8 cellular contexts compared by ENCODE assay signal in genomic region chr11:108593214-108593909, GRCh38. TPM values are rescaled to one million over a fixed set of nuclear protein-coding genes. Genes with fewer than 3 reads are reported as not detected.
DNase-seq lines count a peak whose midpoint lies in the region; ATAC-seq and TF ChIP-seq lines count a peak whose summit lies in the region.

Gene EXPH5, minus strand, starts transcription at chr11:108593768. Its CDS starts 232 bp downstream, at chr11:108593536.

- no peak for TF ChIP-seq CTCF in liver (IDR thresholded peaks at IDR 0.05; ENCODE audit: low read depth, low read length, missing input control)

- H3K27ac Mint-ChIP-seq in activated CD4-positive, alpha-beta memory T cell treated with anti-CD3 and anti-CD28 coated beads for 36 hours: peak within 1 kb of the TSS; percentile 68

- H3K27me3 Mint-ChIP-seq in activated CD4-positive, alpha-beta memory T cell treated with anti-CD3 and anti-CD28 coated beads for 36 hours: peaks cover 11% of the 10 kb centered on the region

- peak within 1 kb of the TSS; percentile 75 to 91 for H3K9ac ChIP-seq in liver (ENCODE audit: low read depth in 1 of 2, low read length in 2 of 2)

- peaks cover 0 to 15% (median 3%) of the 10 kb centered on the region in 4 donors for H3K4me1 ChIP-seq in liver (ENCODE audit: control insufficient read depth in 4 of 4, insufficient read depth in 4 of 4, low read length in 3 of 4)

- CTCF ChIA-PET in activated CD4-positive, alpha-beta memory T cell treated with anti-CD3 and anti-CD28 coated beads for 36 hours (lab: Charles Lee): interaction anchor here (0.7 to 1.2 kb wide), 3 partner anchors 142 to 592 kb away, joined by 3 to 5 read pairs (median 5); partner anchors contain the start of gene ATM

- no peaks in the 10 kb centered on the region for H3K36me3 Mint-ChIP-seq in activated CD4-positive, alpha-beta memory T cell treated with anti-CD3 and anti-CD28 coated beads for 36 hours

- H3K9me3 ChIP-seq in liver (ENCODE audit: control insufficient read depth in 4 of 4, low read length in 3 of 4): no peaks in the 10 kb centered on the region

- WGBS in liver: under 1% methylated on average over 37 of the region's 37 CpGs

- POLR2A ChIA-PET in activated CD4-positive, alpha-beta memory T cell treated with anti-CD3 and anti-CD28 coated beads for 36 hours (lab: Charles Lee): interaction anchor here (0.7 kb wide), 1 partner anchor 73 kb away, joined by 3 read pairs; no protein-coding TSS in a partner anchor

- peak; percentile 90 for ATAC-seq in GM19397 (IDR thresholded peaks at IDR 0.05; ENCODE audit: unreplicated experiment)
- peak; percentile 99 for ATAC-seq in HG03558 (IDR thresholded peaks at IDR 0.05; ENCODE audit: extremely low read depth, unreplicated experiment)

- peak within 1 kb of the TSS; percentile 76 to 95 (median 92) for H3K4me3 ChIP-seq in liver (ENCODE audit: low read depth in 1 of 3, low read length in 3 of 3)

- no peaks in the 10 kb centered on the region for H3K36me3 ChIP-seq in liver (ENCODE audit: control insufficient read depth in 4 of 4, insufficient read depth in 3 of 4, low read depth in 1 of 4, low read length in 3 of 4)

- peak; percentile 45 to 62 for TF ChIP-seq RAD21 in liver (IDR thresholded peaks at IDR 0.05)

- no peaks in the 10 kb centered on the region for H3K9me3 Mint-ChIP-seq in activated CD4-positive, alpha-beta memory T cell treated with anti-CD3 and anti-CD28 coated beads for 36 hours

- DNase-seq in C1 segment of cervical spinal cord (lab: John Stamatoyannopoulos, UW): peak in 13 of 14 donors; percentile 5 to 92 (median 50)
- DNase-seq in NCI-H526 treated with DMSO at 0.1 percent for 48 hours (lab: John Stamatoyannopoulos, UW): peak; percentile 100
- DNase-seq in activated CD4-positive, alpha-beta memory T cell treated with anti-CD3 and anti-CD28 coated beads for 36 hours: peak; percentile 93
- DNase-seq in ecto neural progenitor cell (ENCODE audit: low spot score): peak; percentile 91
- DNase-seq in stimulated activated CD4-positive, alpha-beta T cell treated with anti-CD3 and anti-CD28 coated beads, Interleukin-4, amount 100 ng/mL, for 1 hour: peak; percentile 85

- H3K27ac ChIP-seq in liver (ENCODE audit: low read depth in 1 of 2, low read length in 2 of 2): peak within 1 kb of the TSS; percentile 53 to 85

- peaks cover 17% of the 10 kb centered on the region for H3K4me1 Mint-ChIP-seq in activated CD4-positive, alpha-beta memory T cell treated with anti-CD3 and anti-CD28 coated beads for 36 hours (ENCODE audit: low read depth)

- peak within 1 kb of the TSS; percentile 87 for H3K4me3 Mint-ChIP-seq in activated CD4-positive, alpha-beta memory T cell treated with anti-CD3 and anti-CD28 coated beads for 36 hours

- no peaks in the 10 kb centered on the region for H3K27me3 ChIP-seq in liver (ENCODE audit: control insufficient read depth in 4 of 4, insufficient read depth in 4 of 4, low read length in 3 of 4)

- intact Hi-C loops in activated CD4-positive, alpha-beta memory T cell treated with anti-CD3 and anti-CD28 coated beads for 36 hours (cut with micrococcal nuclease): loop anchor here (1.0 to 2.0 kb wide), 6 partner anchors 31 to 472 kb away; partner anchors contain the start of genes ACAT1, ATM, C11orf65 and DDX10

TF ChIP-seq in liver, 16 proteins besides CTCF, POLR2A, EP300 and RAD21:
- TF ChIP-seq YY1 (IDR thresholded peaks at IDR 0.05) (peak; percentile 80), REST (IDR thresholded peaks at IDR 0.05) (peak; percentile 89), TAF1 (conservative IDR thresholded peaks at IDR 0.05) (peak; percentile 62), ZBTB33 (IDR thresholded peaks at IDR 0.05) (no peak), MAX (IDR thresholded peaks at IDR 0.05) (peak; percentile 39), ATF3 (IDR thresholded peaks at IDR 0.05) (no peak), HNF4G (IDR thresholded peaks at IDR 0.05) (no peak), RXRA (IDR thresholded peaks at IDR 0.05) (peak in 1 of 2 donors; percentile 64), HNF4A (conservative IDR thresholded peaks at IDR 0.05) (peak; percentile 39 to 55), FOXA2 (IDR thresholded peaks at IDR 0.05) (peak; percentile 97), GABPA (IDR thresholded peaks at IDR 0.05 in 1 of 2, conservative IDR thresholded peaks at IDR 0.05 in 1 of 2) (no peak), NR2F2 (IDR thresholded peaks at IDR 0.05) (no peak), EGR1 (IDR thresholded peaks at IDR 0.05; ENCODE audit: low read depth in 2 of 2) (peak in 1 of 2 donors; percentile 16), SP1 (IDR thresholded peaks at IDR 0.05) (peak; percentile 83), FOXA1 (IDR thresholded peaks at IDR 0.05) (peak; percentile 98), JUND (IDR thresholded peaks at IDR 0.05) (peak in 1 of 2 donors; percentile 26)

RNA-seq across cellular contexts. Expression of gene EXPH5, which starts in this region (rescaled TPM):
- total RNA-seq in activated CD4-positive, alpha-beta memory T cell treated with anti-CD3 and anti-CD28 coated beads for 36 hours: 1 to 10 TPM; 1.4 to 1.8 TPM
- 1 to 10 TPM in 1 of 2 donors, under 1 TPM in 1; 0.47 to 6.1 TPM for total RNA-seq in liver
- polyA plus RNA-seq in liver: 1 to 10 TPM in 1 of 2 donors, under 1 TPM in 1; 0.65 to 2.3 TPM

Comparison
In these comparisons a context has a peak if more than half of its experiments do, and no peak if none do; other contexts are left out.
1. Peak in every context shown above with its lines: DNase-seq, ATAC-seq, H3K4me3 ChIP-seq and H3K27ac ChIP-seq.
2. DNase-seq: peak in every context shown above with its lines; median percentile 100 in NCI-H526 treated with DMSO at 0.1 percent for 48 hours; 93 in activated CD4-positive, alpha-beta memory T cell treated with anti-CD3 and anti-CD28 coated beads for 36 hours; 91 in ecto neural progenitor cell; 85 in stimulated activated CD4-positive, alpha-beta T cell treated with anti-CD3 and anti-CD28 coated beads, Interleukin-4, amount 100 ng/mL, for 1 hour; 50 in C1 segment of cervical spinal cord.